ENCODE assay signal across 2 cellular contexts in genomic region chr10:77844177-77844576, GRCh38.
TF ChIP-seq lines count a peak whose summit lies in the region.

No MANE protein-coding gene starts in this region.

TF ChIP-seq in HCT116, 20 proteins besides CTCF, POLR2A, EP300 and RAD21 (continued from another document):
- TF ChIP-seq ZBTB33 (IDR thresholded peaks at IDR 0.05; ENCODE audit: extremely low read depth, insufficient replicate concordance, low read length) = no peak
- TF ChIP-seq SIN3A (IDR thresholded peaks at IDR 0.05; ENCODE audit: low read depth) = no peak

TF ChIP-seq in liver, 16 proteins besides CTCF, POLR2A, EP300 and RAD21 (continued from another document):
- TF ChIP-seq MAX (IDR thresholded peaks at IDR 0.05) (no peak), NR2F2 (IDR thresholded peaks at IDR 0.05) (no peak), HNF4A (conservative IDR thresholded peaks at IDR 0.05) (peak; percentile 88 to 91), REST (IDR thresholded peaks at IDR 0.05) (no peak), EGR1 (IDR thresholded peaks at IDR 0.05; ENCODE audit: low read depth in 2 of 2) (no peak)
